In genomic region chr22:17410576-17410975, GRCh38 we compare ENCODE assay signal across 21 cellular contexts. TPM values are rescaled to one million over a fixed set of nuclear protein-coding genes. Genes with fewer than 3 reads are reported as not detected.
A peak's percentile ranks its signal among the peaks of the same experiment; 100 is the strongest.
DNase-seq lines count a peak whose midpoint lies in the region; TF ChIP-seq lines count a peak whose summit lies in the region.
"Had no signal": no experiment of that assay in that cellular context is flagged by ENCODE, and none has a peak within 500 bp of the region (broad histone marks: within the 10 kb centered on the region; RNA-seq: fewer than 3 reads in every experiment).

No MANE protein-coding gene starts in this region.

- no peak overlapping the region for H3K4me3 ChIP-seq in choroid plexus epithelial cell (ENCODE audit: low read depth, low read length)
- H3K4me3 ChIP-seq in A673 (ENCODE audit: low read depth, low read length, poor library complexity, severe bottlenecking), result no peak overlapping the region
- H3K4me3 ChIP-seq: BLaER1, PC-9 had no signal

- H3K4me1 Mint-ChIP-seq in nephron, result peaks cover 65% of the 10 kb centered on the region
- H3K4me1 Mint-ChIP-seq: IgD-negative memory B cell had no signal

- no peaks in the 10 kb centered on the region for H3K27me3 Mint-ChIP-seq in nephron (ENCODE audit: low read depth)
- H3K27me3 Mint-ChIP-seq: CD4-positive, alpha-beta T cell had no signal

- peak overlapping the region in 2 of 3 experiments; percentile 20 to 27 for H3K27ac Mint-ChIP-seq in nephron
- H3K27ac Mint-ChIP-seq: CD4-positive, alpha-beta T cell; IgD-negative memory B cell had no signal

- POLR2A ChIA-PET in A673 (lab: Charles Lee; ENCODE audit: low non-redundant PET), result no interaction called here

- no TSS peak for BruUV-seq in A673 (replicated peaks; lab: Mats Ljungman, UMichigan)

- no peaks in the 10 kb centered on the region for H3K9me3 ChIP-seq in A673 (ENCODE audit: low read depth, low read length, poor library complexity, severe bottlenecking)
- H3K9me3 ChIP-seq: BLaER1, SK-N-SH had no signal

- no peak overlapping the region for H3K27ac ChIP-seq in A673 (ENCODE audit: low read depth, low read length, poor library complexity, severe bottlenecking)
- H3K27ac ChIP-seq: BLaER1, PC-9 had no signal

- CTCF ChIA-PET in A673 (lab: Charles Lee), result no interaction called here

- DNase-seq in Daoy (ENCODE audit: low read depth) (peak; percentile 27), NCI-H446 treated with DMSO at 0.1 percent for 48 hours (lab: John Stamatoyannopoulos, UW) (peak; percentile 44), choroid plexus epithelial cell (ENCODE audit: low read depth) (peak; percentile 36), A673 (ENCODE audit: low spot score) (no peak), G401 (ENCODE audit: low spot score) (no peak), occipital lobe (lab: John Stamatoyannopoulos, UW) (no peak), HT-29 (ENCODE audit: low spot score) (no peak)
- DNase-seq: ACHN; CD4-positive, alpha-beta T cell; COR-L47; DND-41; NCI-H1417; NCI-H187; NCI-H526 treated with DMSO at 0.1 percent for 48 hours; PC-9; RPMI8226; SHP77 treated with DMSO at 0.1 percent for 48 hours; SK-N-SH had no signal

- no peaks in the 10 kb centered on the region for H3K9me3 Mint-ChIP-seq in nephron
- H3K9me3 Mint-ChIP-seq: CD4-positive, alpha-beta T cell; IgD-negative memory B cell had no signal

- TF ChIP-seq CTCF in choroid plexus epithelial cell (conservative IDR thresholded peaks at IDR 0.05; ENCODE audit: low read depth, low read length), result no peak
- TF ChIP-seq CTCF in nephron (IDR thresholded peaks at IDR 0.05; ENCODE audit: unreplicated experiment in 3 of 3), result no peak
- TF ChIP-seq CTCF in A673 (conservative IDR thresholded peaks at IDR 0.05; ENCODE audit: low read depth, low read length), result no peak

- no peak overlapping the region for H3K4me3 Mint-ChIP-seq in nephron
- H3K4me3 Mint-ChIP-seq: CD4-positive, alpha-beta T cell; IgD-negative memory B cell had no signal

- H3K36me3 Mint-ChIP-seq in nephron (ENCODE audit: low read depth), result no peaks in the 10 kb centered on the region
- H3K36me3 Mint-ChIP-seq: IgD-negative memory B cell had no signal

- no peaks in the 10 kb centered on the region for H3K36me3 ChIP-seq in A673 (ENCODE audit: insufficient read depth, low read length, poor library complexity, severe bottlenecking)
- H3K36me3 ChIP-seq: BLaER1 had no signal

- in situ Hi-C loops in G401 (cut with HindIII; ENCODE audit: low sequenced_read_pairs), result no loop called here

- H3K27me3 ChIP-seq in A673 (replicated peaks; ENCODE audit: insufficient read depth, low read depth, low read length, poor library complexity), result no peaks in the 10 kb centered on the region
- H3K27me3 ChIP-seq: BLaER1 had no signal

- intact Hi-C loops in A673 (cut with micrococcal nuclease; ENCODE audit: unreplicated experiment), result no loop called here

- no peaks in the 10 kb centered on the region for H3K4me1 ChIP-seq in A673 (ENCODE audit: insufficient read depth, low read length, poor library complexity, severe bottlenecking)
- H3K4me1 ChIP-seq: BLaER1 had no signal

RNA-seq across cellular contexts. Expression of gene CECR2, which starts 41.3 kb away (rescaled TPM):
- 2.3 and 2.6 TPM in 2 replicates for total RNA-seq in Daoy (2014; rRNA removed; shearing (Covaris generic))
- 4.1 and 6.6 TPM in 2 replicates for total RNA-seq in A673 (2021)
- 2.0 and 2.1 TPM in 2 replicates for total RNA-seq in G401 (2014; rRNA removed; shearing (Covaris generic))
- 4.4 TPM for total RNA-seq in occipital lobe
- not detected in 2 replicates for total RNA-seq in HT-29 (2014; rRNA removed; shearing (Covaris generic))
- total RNA-seq: CD4-positive, alpha-beta T cell; PC-9 had no signal

Comparison
In these comparisons a context has a peak if more than half of its experiments do, and no peak if none do; other contexts are left out.
1. DNase-seq: peak in Daoy (single experiment), NCI-H446 treated with DMSO at 0.1 percent for 48 hours (single experiment) and choroid plexus epithelial cell (single experiment); none in A673 (single experiment), G401 (single experiment), occipital lobe (single experiment) and HT-29 (single experiment).